ENCODE assay signal across 10 cellular contexts in genomic region chr3:46986055-46986730, GRCh38. TPM values are rescaled to one million over a fixed set of nuclear protein-coding genes. Genes with fewer than 3 reads are reported as not detected.
A peak's percentile ranks its signal among the peaks of the same experiment; 100 is the strongest.
DNase-seq lines count a peak whose midpoint lies in the region; ATAC-seq, FAIRE-seq and TF ChIP-seq lines count a peak whose summit lies in the region.
"Had no signal": no experiment of that assay in that cellular context is flagged by ENCODE, and none has a peak within 500 bp of the region (broad histone marks: within the 10 kb centered on the region; RNA-seq: fewer than 3 reads in every experiment).

No MANE protein-coding gene starts in this region.

- ATAC-seq in HepG2, result no peak
- no peak for ATAC-seq in foreskin keratinocyte
- ATAC-seq in HG03354 (IDR thresholded peaks at IDR 0.05; ENCODE audit: poor library complexity, severe bottlenecking, unreplicated experiment), result no peak

- no peaks in the 10 kb centered on the region for H4K20me1 ChIP-seq in HepG2 (ENCODE audit: insufficient read depth, low read length)

- no peak for TF ChIP-seq RAD21 in HepG2 (CRISPR knock-in tag; IDR thresholded peaks at IDR 0.05)

- no peak overlapping the region for H2AFZ ChIP-seq in HepG2 (ENCODE audit: low read length)
- H2AFZ ChIP-seq: neural progenitor cell had no signal

- WGBS in HepG2 (ENCODE audit: low lambda C conversion rate), result 91% methylated on average over 4 of the region's 4 CpGs

- in situ Hi-C loops in HepG2 (cut with HindIII; ENCODE audit: extremely low pct_ligation_motif_present, low pct_unique_long_range_greater_than_20kb), result no loop called here

- H3K4me1 Mint-ChIP-seq in progenitor cell of endocrine pancreas (ENCODE audit: low read depth), result peaks cover 31% of the 10 kb centered on the region

- H3K4me3 Mint-ChIP-seq in progenitor cell of endocrine pancreas (ENCODE audit: low read depth), result no peak overlapping the region
- H3K4me3 Mint-ChIP-seq: neural progenitor cell had no signal

- H3K27me3 ChIP-seq in Peyer's patch (no peaks in the 10 kb centered on the region), HepG2 (ENCODE audit: control insufficient read depth in 1 of 2, insufficient read depth in 2 of 2, low read length in 2 of 2) (no peaks in the 10 kb centered on the region), foreskin keratinocyte (no peaks in the 10 kb centered on the region)
- H3K27me3 ChIP-seq: cardiac muscle cell, neural progenitor cell had no signal

- H3K9ac ChIP-seq in HepG2 (ENCODE audit: insufficient read depth, low read depth, low read length), result no peak overlapping the region
- H3K9ac ChIP-seq: neural progenitor cell had no signal

- FAIRE-seq in GM12892 (lab: Jason Lieb, UNC) (peak; percentile 53), HepG2 (lab: Jason Lieb, UNC) (no peak)
- FAIRE-seq: D721Med had no signal

- intact Hi-C loops in HepG2 (cut with micrococcal nuclease; ENCODE audit: unreplicated experiment), result no loop called here

- no peak for DNase-seq in GM12892 (ENCODE audit: insufficient read length)
- DNase-seq in Peyer's patch, result peak in 1 of 3 donors; percentile 36
- peak; percentile 34 for DNase-seq in epithelial cell of esophagus (ENCODE audit: low read depth)
- DNase-seq in progenitor cell of endocrine pancreas (ENCODE audit: low spot score, unreplicated experiment), result no peak
- no peak for DNase-seq in HepG2 (ENCODE audit: low spot score)
- DNase-seq in foreskin keratinocyte, result no peak

- H3K9me3 ChIP-seq in Peyer's patch, result no peaks in the 10 kb centered on the region
- no peaks in the 10 kb centered on the region for H3K9me3 ChIP-seq in HepG2 (ENCODE audit: low read length)

- peaks cover 10% of the 10 kb centered on the region for H3K36me3 Mint-ChIP-seq in progenitor cell of endocrine pancreas (ENCODE audit: insufficient read depth)
- H3K36me3 Mint-ChIP-seq: neural progenitor cell had no signal

- TF ChIP-seq EP300 in HepG2 (IDR thresholded peaks at IDR 0.05; ENCODE audit: low read depth in 2 of 2, low read length in 2 of 2), result no peak
- no peak for TF ChIP-seq EP300 in HepG2 (CRISPR knock-in tag; IDR thresholded peaks at IDR 0.05; ENCODE audit: borderline replicate concordance)

- peaks cover 0 to 18% (median 0%) of the 10 kb centered on the region in 3 donors for H3K36me3 ChIP-seq in Peyer's patch
- no peaks in the 10 kb centered on the region for H3K36me3 ChIP-seq in HepG2 (replicated peaks in 1 of 2; ENCODE audit: control insufficient read depth in 1 of 2, insufficient read depth in 2 of 2, low read length in 2 of 2)
- H3K36me3 ChIP-seq: cardiac muscle cell, neural progenitor cell had no signal

- no peaks in the 10 kb centered on the region for H3K79me2 ChIP-seq in HepG2 (ENCODE audit: insufficient read depth, low read length)

- no peak for TF ChIP-seq POLR2A in GM12892 (IDR thresholded peaks at IDR 0.05; ENCODE audit: low read depth, low read length)
- no peak for TF ChIP-seq POLR2A in Peyer's patch (IDR thresholded peaks at IDR 0.05)
- no peak for TF ChIP-seq POLR2A in HepG2 (IDR thresholded peaks at IDR 0.05; ENCODE audit: insufficient read depth in 1 of 2, low read depth in 2 of 2, low read length in 2 of 2)

- BruUV-seq in HepG2 (replicated peaks; lab: Mats Ljungman, UMichigan), result no TSS peak

- TF ChIP-seq CTCF in Peyer's patch (IDR thresholded peaks at IDR 0.05), result no peak
- no peak for TF ChIP-seq CTCF in epithelial cell of esophagus (IDR thresholded peaks at IDR 0.05; ENCODE audit: insufficient read depth, low read depth, low read length, missing control alignments)
- TF ChIP-seq CTCF in progenitor cell of endocrine pancreas (IDR thresholded peaks at IDR 0.05; ENCODE audit: unreplicated experiment), result no peak
- no peak for TF ChIP-seq CTCF in HepG2 (CRISPR knock-in tag; IDR thresholded peaks at IDR 0.05)
- no peak for TF ChIP-seq CTCF in foreskin keratinocyte (conservative IDR thresholded peaks at IDR 0.05)

- peaks cover 0 to 65% (median 20%) of the 10 kb centered on the region in 4 donors for H3K4me1 ChIP-seq in Peyer's patch
- peaks cover 24% of the 10 kb centered on the region for H3K4me1 ChIP-seq in HepG2 (ENCODE audit: insufficient read depth, low read length)
- peaks cover 32% of the 10 kb centered on the region for H3K4me1 ChIP-seq in foreskin keratinocyte

- H3K4me2 ChIP-seq in HepG2 (ENCODE audit: low read depth, low read length), result no peak overlapping the region
- H3K4me2 ChIP-seq: neural progenitor cell had no signal

- POLR2A ChIA-PET in HepG2 (lab: Yijun Ruan, JAX), result interaction anchor here (1.6 kb wide), 1 partner anchor 9 kb away, joined by 6 read pairs; the partner anchor contains the start of gene CCDC12

- H3K27ac ChIP-seq in Peyer's patch (peak overlapping the region in 3 of 4 donors; percentile 35 to 74 (median 73)), HepG2 (ENCODE audit: extremely low read length, insufficient read depth, low read length) (no peak overlapping the region), foreskin keratinocyte (no peak overlapping the region)
- H3K27ac ChIP-seq: cardiac muscle cell, neural progenitor cell had no signal

- H3K4me3 ChIP-seq in Peyer's patch (no peak overlapping the region), epithelial cell of esophagus (ENCODE audit: low read length) (no peak overlapping the region), HepG2 (replicated peaks in 1 of 3; ENCODE audit: insufficient read depth in 1 of 3, low read depth in 2 of 3, low read length in 3 of 3) (no peak overlapping the region)
- H3K4me3 ChIP-seq: cardiac muscle cell, neural progenitor cell had no signal

- H3K27ac Mint-ChIP-seq in progenitor cell of endocrine pancreas, result peak overlapping the region; percentile 14
- H3K27ac Mint-ChIP-seq: neural progenitor cell had no signal

- CTCF ChIA-PET in HepG2 (lab: Yijun Ruan, JAX; ENCODE audit: low intra/inter-chr PET ratio, low total read pairs), result no interaction called here

- H3K27me3 Mint-ChIP-seq in progenitor cell of endocrine pancreas, result no peaks in the 10 kb centered on the region

- no peaks in the 10 kb centered on the region for H3K9me3 Mint-ChIP-seq in progenitor cell of endocrine pancreas (ENCODE audit: low read depth)
- H3K9me3 Mint-ChIP-seq: neural progenitor cell had no signal

TF ChIP-seq in HepG2, 621 proteins besides CTCF, POLR2A, EP300 and RAD21 (continues in another document):
- TF ChIP-seq ATM (IDR thresholded peaks at IDR 0.05; ENCODE audit: borderline replicate concordance), result no peak

RNA-seq across cellular contexts. Expression of gene NBEAL2, which starts 6.7 kb away (rescaled TPM):
- polyA plus RNA-seq in GM12892 (2012; ENCODE audit: missing spikeins), result 79.6 TPM
- total RNA-seq in Peyer's patch (100 to 1,000 TPM; 111 to 304 (median 229) TPM), progenitor cell of endocrine pancreas (292 and 320 TPM in 2 replicates), HepG2 (2016; rRNA removed; fragmentation: Illumina TruSeq; extraction: Trizol) (6.0 and 9.7 TPM in 2 replicates), foreskin keratinocyte (45.0 and 46.9 TPM in 2 replicates)
- total RNA-seq in HepG2 (2016; cell fraction: cytosol; rRNA removed; fragmentation: Illumina TruSeq; extraction: Trizol; ENCODE audit: low read depth), result 1.8 and 2.7 TPM in 2 replicates
- total RNA-seq in HepG2 (2016; cell fraction: insoluble cytoplasmic fraction; rRNA removed; fragmentation: Illumina TruSeq; extraction: Trizol), result 6.0 and 8.3 TPM in 2 replicates
- total RNA-seq in HepG2 (2016; cell fraction: membrane; rRNA removed; fragmentation: Illumina TruSeq; extraction: Trizol), result 4.1 and 4.3 TPM in 2 replicates
- total RNA-seq in HepG2 (2016; cell fraction: nucleus; rRNA removed; fragmentation: Illumina TruSeq; extraction: Trizol), result 14.8 and 19.9 TPM in 2 replicates
- polyA plus RNA-seq in HepG2 (2011; rRNA removed) (12.4 and 15.8 TPM in 2 replicates), foreskin keratinocyte (34.1 and 36.8 TPM in 2 replicates)
- 3.6 and 4.9 TPM in 2 replicates for polyA plus RNA-seq in HepG2 (2011; cell fraction: cytosol; rRNA removed)
- polyA plus RNA-seq in HepG2 (2011; cell fraction: nucleus; rRNA removed), result 222 and 246 TPM in 2 replicates
- 7.9 and 16.7 TPM in 2 replicates for polyA plus RNA-seq in HepG2 (2012)
- polyA plus RNA-seq in HepG2 (2016; cell fraction: cytosol; fragmentation: Illumina TruSeq; extraction: Trizol; ENCODE audit: low read depth), result 0.67 and 0.80 TPM in 2 replicates
- polyA plus RNA-seq in HepG2 (2016; cell fraction: insoluble cytoplasmic fraction; fragmentation: Illumina TruSeq; extraction: Trizol; ENCODE audit: low read depth), result 6.4 and 7.7 TPM in 2 replicates
- 1.5 and 1.8 TPM in 2 replicates for polyA plus RNA-seq in HepG2 (2016; cell fraction: membrane; fragmentation: Illumina TruSeq; extraction: Trizol; ENCODE audit: low read depth)
- 69.9 and 76.5 TPM in 2 replicates for polyA plus RNA-seq in HepG2 (2016; cell fraction: nucleus; fragmentation: Illumina TruSeq; extraction: Trizol; ENCODE audit: insufficient read depth, low read depth)
- 8.9 and 19.6 TPM in 2 replicates for polyA minus RNA-seq in HepG2 (2011; rRNA and poly(A)+ RNA removed; ENCODE audit: low replicate concordance)
- 2.9 and 3.9 TPM in 2 replicates for polyA minus RNA-seq in HepG2 (2011; cell fraction: cytosol; rRNA and poly(A)+ RNA removed)
- polyA minus RNA-seq in HepG2 (2011; cell fraction: nucleus; rRNA and poly(A)+ RNA removed), result 18.7 and 21.3 TPM in 2 replicates

RNA-seq across cellular contexts. Expression of gene CCDC12, which starts 9.6 kb away (rescaled TPM):
- 48.6 TPM for polyA plus RNA-seq in GM12892 (2012; ENCODE audit: missing spikeins)
- 10 to 100 TPM; 41.7 to 90.0 (median 59.2) TPM for total RNA-seq in Peyer's patch
- total RNA-seq in progenitor cell of endocrine pancreas, result 62.3 and 64.3 TPM in 2 replicates
- total RNA-seq in HepG2 (2016; rRNA removed; fragmentation: Illumina TruSeq; extraction: Trizol), result 49.5 and 55.2 TPM in 2 replicates
- total RNA-seq in HepG2 (2016; cell fraction: cytosol; rRNA removed; fragmentation: Illumina TruSeq; extraction: Trizol; ENCODE audit: low read depth), result 28.7 and 32.4 TPM in 2 replicates
- 52.2 and 56.9 TPM in 2 replicates for total RNA-seq in HepG2 (2016; cell fraction: insoluble cytoplasmic fraction; rRNA removed; fragmentation: Illumina TruSeq; extraction: Trizol)
- 27.1 and 29.7 TPM in 2 replicates for total RNA-seq in HepG2 (2016; cell fraction: membrane; rRNA removed; fragmentation: Illumina TruSeq; extraction: Trizol)
- total RNA-seq in HepG2 (2016; cell fraction: nucleus; rRNA removed; fragmentation: Illumina TruSeq; extraction: Trizol), result 28.6 and 32.0 TPM in 2 replicates
- polyA plus RNA-seq in HepG2 (2011; rRNA removed), result 28.9 and 30.1 TPM in 2 replicates
- 32.7 and 35.6 TPM in 2 replicates for polyA plus RNA-seq in HepG2 (2011; cell fraction: cytosol; rRNA removed)
- 40.0 and 40.6 TPM in 2 replicates for polyA plus RNA-seq in HepG2 (2011; cell fraction: nucleus; rRNA removed)
- polyA plus RNA-seq in HepG2 (2012), result 26.3 and 31.7 TPM in 2 replicates
- polyA plus RNA-seq in HepG2 (2016; cell fraction: cytosol; fragmentation: Illumina TruSeq; extraction: Trizol; ENCODE audit: low read depth), result 14.7 and 15.4 TPM in 2 replicates
- 73.4 and 79.9 TPM in 2 replicates for polyA plus RNA-seq in HepG2 (2016; cell fraction: insoluble cytoplasmic fraction; fragmentation: Illumina TruSeq; extraction: Trizol; ENCODE audit: low read depth)
- 18.7 and 18.8 TPM in 2 replicates for polyA plus RNA-seq in HepG2 (2016; cell fraction: membrane; fragmentation: Illumina TruSeq; extraction: Trizol; ENCODE audit: low read depth)
- polyA plus RNA-seq in HepG2 (2016; cell fraction: nucleus; fragmentation: Illumina TruSeq; extraction: Trizol; ENCODE audit: insufficient read depth, low read depth), result 55.2 TPM in 2 replicates
- polyA minus RNA-seq in HepG2 (2011; rRNA and poly(A)+ RNA removed; ENCODE audit: low replicate concordance), result 53.2 and 59.2 TPM in 2 replicates
- polyA minus RNA-seq in HepG2 (2011; cell fraction: cytosol; rRNA and poly(A)+ RNA removed), result 9.3 and 12.2 TPM in 2 replicates
- polyA minus RNA-seq in HepG2 (2011; cell fraction: nucleus; rRNA and poly(A)+ RNA removed), result 41.3 and 55.9 TPM in 2 replicates
- 35.6 and 42.5 TPM in 2 replicates for total RNA-seq in foreskin keratinocyte
- 65.0 and 67.0 TPM in 2 replicates for polyA plus RNA-seq in foreskin keratinocyte

Comparison
In these comparisons a context has a peak if more than half of its experiments do, and no peak if none do; other contexts are left out.
1. H3K27ac ChIP-seq: peak in Peyer's patch (3 of 4); none in HepG2 (single experiment) and foreskin keratinocyte (single experiment).